In genomic region chr4:87458913-87459312, GRCh38 we compare ENCODE assay signal across 27 cellular contexts.
"Had no signal": no experiment of that assay in that cellular context is flagged by ENCODE, and none has a peak within 500 bp of the region (broad histone marks: within the 10 kb centered on the region; RNA-seq: fewer than 3 reads in every experiment).

No MANE protein-coding gene starts in this region.

- DNase-seq: stimulated activated CD4-positive, alpha-beta T cell treated with anti-CD3 and anti-CD28 coated beads, Interleukin-2, amount 100 ng/mL, for 48 hours; stimulated activated CD4-positive, alpha-beta T cell treated with anti-CD3 and anti-CD28 coated beads, Interleukin-4, amount 100 ng/mL, for 1 hour; stimulated activated CD4-positive, alpha-beta T cell treated with anti-CD3 and anti-CD28 coated beads, Interleukin-4, amount 100 ng/mL, for 24 hours; stimulated activated CD4-positive, alpha-beta T cell treated with anti-CD3 and anti-CD28 coated beads, Interleukin-4, amount 100 ng/mL, for 4 hours; stimulated activated CD8-positive, alpha-beta memory T cell treated with anti-CD3 and anti-CD28 coated beads, Interleukin-4, amount 100 ng/mL, for 48 hours; stimulated activated naive B cell treated with anti-CD40 and anti-IgM and Interleukin-4, amounts not matched to agents 10 μg/mL and 1 μg/mL and 100 μg/mL, for 72 hours; stimulated activated naive CD4-positive, alpha-beta T cell; stimulated activated naive CD4-positive, alpha-beta T cell treated with Interleukin-2 at 50 U/mL for 16 hours; stimulated activated naive CD8-positive, alpha-beta T cell treated with anti-CD3 and anti-CD28 coated beads, Interleukin-15, amount 100 ng/mL, for 72 hours; stimulated activated naive CD8-positive, alpha-beta T cell treated with anti-CD3 and anti-CD28 coated beads, Interleukin-15, Interleukin-2, amounts not matched to agents 100 U/mL and 50 U/mL, for 24 hours; stomach; substantia nigra; testis; thyroid gland; tibial artery; transverse colon; trophoblast cell; upper lobe of left lung; upper lobe of right lung; uterus had no signal

- FAIRE-seq: urothelium cell line had no signal

- H3K27me3 ChIP-seq: stomach, suprapubic skin, testis, thyroid gland, tibial artery, tibial nerve, transverse colon, upper lobe of left lung, upper lobe of right lung, uterus, vagina had no signal

- H3K4me1 ChIP-seq: suprapubic skin, testis, thyroid gland, tibial artery, tibial nerve, uterus, vagina had no signal

- ATAC-seq: stimulated activated effector memory CD8-positive, alpha-beta T cell treated with anti-CD3 and anti-CD28 coated beads, Interleukin-12 subunit alpha, Interleukin-12 subunit beta, amount 100 ng/mL, for 72 hours; stimulated activated memory B cell treated with anti-CD40 and anti-IgM and Interleukin-4, amounts not matched to agents 10 μg/mL and 1 μg/mL and 100 μg/mL, for 72 hours; stimulated activated naive B cell treated with anti-CD40 and anti-IgM and Interleukin-4, amounts not matched to agents 10 μg/mL and 1 μg/mL and 100 μg/mL, for 72 hours; stimulated activated naive CD8-positive, alpha-beta T cell treated with anti-CD3 and anti-CD28 coated beads, Interleukin-15, amount 100 ng/mL, for 72 hours; stimulated activated naive CD8-positive, alpha-beta T cell treated with anti-CD3 and anti-CD28 coated beads, Interleukin-15, Interleukin-2, amounts not matched to agents 100 U/mL and 50 U/mL, for 24 hours; upper lobe of right lung had no signal

- H3K9me3 ChIP-seq: stomach, suprapubic skin, testis, thoracic aorta, thyroid gland, tibial artery, tibial nerve, transverse colon, upper lobe of left lung, upper lobe of right lung, uterus, vagina had no signal

- H3K36me3 ChIP-seq: uterus had no signal

- H3K4me3 ChIP-seq: stomach, suprapubic skin, testis, thoracic aorta, thyroid gland, tibial artery, tibial nerve, transverse colon, upper lobe of left lung, upper lobe of right lung, uterus, vagina had no signal

- H3K27ac ChIP-seq: stomach, suprapubic skin, testis, thoracic aorta, thyroid gland, tibial artery, tibial nerve, transverse colon, upper lobe of left lung, upper lobe of right lung, uterus, vagina had no signal
